In genomic region chr14:63205281-63205575, GRCh38 we compare ENCODE assay signal across 12 cellular contexts. TPM values are rescaled to one million over a fixed set of nuclear protein-coding genes. Genes with fewer than 3 reads are reported as not detected.
DNase-seq lines count a peak whose midpoint lies in the region; ATAC-seq, FAIRE-seq and TF ChIP-seq lines count a peak whose summit lies in the region.
"Had no signal": no experiment of that assay in that cellular context is flagged by ENCODE, and none has a peak within 500 bp of the region (broad histone marks: within the 10 kb centered on the region; RNA-seq: fewer than 3 reads in every experiment).

No MANE protein-coding gene starts in this region.

- H3K27ac ChIP-seq in SJSA1 (no peak overlapping the region), endothelial cell of umbilical vein (ENCODE audit: insufficient read depth, low read depth, low read length) (peak overlapping the region; percentile 100), neural progenitor cell (no peak overlapping the region), tibial nerve (peak overlapping the region; percentile 33 to 96 (median 82))
- H3K27ac ChIP-seq in CD4-positive, alpha-beta memory T cell (ENCODE audit: low read depth, low read length) = no peak overlapping the region

- WGBS in tibial nerve, 2 donors = 5 to 24% methylated on average over 3 of the region's 3 CpGs

- peaks cover 6% of the 10 kb centered on the region for H3K4me1 Mint-ChIP-seq in neural progenitor cell
- no peaks in the 10 kb centered on the region for H3K4me1 Mint-ChIP-seq in T-helper 17 cell
- H3K4me1 Mint-ChIP-seq in CD4-positive, alpha-beta memory T cell = no peaks in the 10 kb centered on the region

- peaks cover 56% of the 10 kb centered on the region for H3K79me2 ChIP-seq in endothelial cell of umbilical vein (ENCODE audit: control insufficient read depth, insufficient read depth, low read length)
- no peaks in the 10 kb centered on the region for H3K79me2 ChIP-seq in neural progenitor cell (ENCODE audit: low read depth)

- H3K27ac Mint-ChIP-seq in neural progenitor cell = no peak overlapping the region
- no peak overlapping the region for H3K27ac Mint-ChIP-seq in T-helper 17 cell
- no peak overlapping the region for H3K27ac Mint-ChIP-seq in CD4-positive, alpha-beta memory T cell

- no peaks in the 10 kb centered on the region for H3K9me3 Mint-ChIP-seq in neural progenitor cell
- peaks cover 0 to 4% (median 0%) of the 10 kb centered on the region in 8 donors for H3K9me3 Mint-ChIP-seq in CD4-positive, alpha-beta memory T cell

- dilution Hi-C loops in endothelial cell of umbilical vein (cut with MboI; ENCODE audit: extremely low pct_ligation_motif_present, low sequenced_read_pairs) = no loop called here

- H3K36me3 ChIP-seq in SJSA1 (no peaks in the 10 kb centered on the region), endothelial cell of umbilical vein (ENCODE audit: control insufficient read depth in 2 of 2, extremely low read depth in 1 of 2, insufficient read depth in 2 of 2, low read length in 2 of 2) (peaks cover 0 to 10% of the 10 kb centered on the region in 2 experiments), neural progenitor cell (no peaks in the 10 kb centered on the region), tibial nerve (no peaks in the 10 kb centered on the region), mucosa of descending colon (ENCODE audit: low read depth) (no peaks in the 10 kb centered on the region)
- H3K36me3 ChIP-seq in CD4-positive, alpha-beta memory T cell (ENCODE audit: insufficient read depth, low read length) = no peaks in the 10 kb centered on the region

- POLR2A ChIA-PET in endothelial cell of umbilical vein (lab: Charles Lee) = interaction anchor here (1.8 to 3.5 kb wide), 5 partner anchors 10 to 43 kb away, joined by 5 to 30 read pairs (median 14); no protein-coding TSS in a partner anchor
- POLR2A ChIA-PET in CD4-positive, alpha-beta memory T cell (lab: Charles Lee; ENCODE audit: partially characterized antibody) = no interaction called here

- TF ChIP-seq POLR2A in endothelial cell of umbilical vein (IDR thresholded peaks at IDR 0.05; ENCODE audit: low read depth, low read length) (no peak), tibial nerve (IDR thresholded peaks at IDR 0.05) (no peak)

- no peaks in the 10 kb centered on the region for H3K9me1 ChIP-seq in endothelial cell of umbilical vein (replicated peaks; ENCODE audit: control insufficient read depth, extremely low read depth, insufficient read depth, low read length)

- H3K9me3 ChIP-seq in SJSA1 (replicated peaks) = no peaks in the 10 kb centered on the region
- H3K9me3 ChIP-seq in endothelial cell of umbilical vein (replicated peaks; ENCODE audit: control insufficient read depth, insufficient read depth, low read length) = no peaks in the 10 kb centered on the region
- no peaks in the 10 kb centered on the region for H3K9me3 ChIP-seq in neural progenitor cell (ENCODE audit: low read depth)
- no peaks in the 10 kb centered on the region for H3K9me3 ChIP-seq in tibial nerve
- H3K9me3 ChIP-seq in T-helper 17 cell (ENCODE audit: control insufficient read depth, low read length, poor library complexity, severe bottlenecking) = no peaks in the 10 kb centered on the region
- H3K9me3 ChIP-seq in mucosa of descending colon = no peaks in the 10 kb centered on the region
- H3K9me3 ChIP-seq in CD4-positive, alpha-beta memory T cell (ENCODE audit: control insufficient read depth in 1 of 2, low read length in 2 of 2) = no peaks in the 10 kb centered on the region

- DNase-seq in SJSA1 (ENCODE audit: low read depth in 1 of 2, low spot score in 2 of 2) (no peak), endothelial cell of umbilical vein (ENCODE audit: low read depth, low spot score) (no peak), neural progenitor cell (ENCODE audit: low spot score) (no peak), tibial nerve (ENCODE audit: low spot score in 2 of 2) (no peak), T-helper 17 cell (no peak), mucosa of descending colon (no peak)
- no peak for DNase-seq in CD4-positive, alpha-beta memory T cell
- DNase-seq: activated CD4-positive, alpha-beta T cell treated with anti-CD3 and anti-CD28 coated beads, Interleukin-2, amount 50 U/mL, for 1 hour; activated effector memory CD4-positive, alpha-beta T cell treated with anti-CD3 and anti-CD28 coated beads, Interleukin-2, amount 50 U/mL, for 16 hours; NCI-H1417 treated with DMSO at 0.1 percent for 48 hours; NK-92 treated with Interleukin-12 subunit alpha and Interleukin-12 subunit beta, amount 100 ng/mL, for 24 hours had no signal

- TF ChIP-seq CTCF in endothelial cell of umbilical vein (IDR thresholded peaks at IDR 0.05; ENCODE audit: extremely low read depth in 1 of 2, insufficient read depth in 1 of 2, low read depth in 1 of 2, low read length in 2 of 2) = no peak
- no peak for TF ChIP-seq CTCF in neural progenitor cell (IDR thresholded peaks at IDR 0.05)
- TF ChIP-seq CTCF in tibial nerve (IDR thresholded peaks at IDR 0.05) = no peak
- TF ChIP-seq CTCF in mucosa of descending colon (IDR thresholded peaks at IDR 0.05) = no peak

- no TSS peak for BruUV-seq in endothelial cell of umbilical vein (replicated peaks; lab: Mats Ljungman, UMichigan)

- H3F3A ChIP-seq in neural progenitor cell (ENCODE audit: low read depth) = peaks cover 18% of the 10 kb centered on the region

- intact Hi-C loops in endothelial cell of umbilical vein (cut with micrococcal nuclease) = loop anchor here (2.0 kb wide), 1 partner anchor 42 kb away; no protein-coding TSS in a partner anchor
- intact Hi-C loops in mucosa of descending colon (cut with DNase I, micrococcal nuclease) = no loop called here
- intact Hi-C loops in CD4-positive, alpha-beta memory T cell (cut with micrococcal nuclease) = no loop called here

- no peaks in the 10 kb centered on the region for H3K27me3 Mint-ChIP-seq in neural progenitor cell (ENCODE audit: insufficient read depth, low read depth)
- H3K27me3 Mint-ChIP-seq in T-helper 17 cell = peaks cover 16% of the 10 kb centered on the region
- H3K27me3 Mint-ChIP-seq in CD4-positive, alpha-beta memory T cell = peaks cover 4 to 5% of the 10 kb centered on the region in 2 donors

- TF ChIP-seq EP300 in tibial nerve (IDR thresholded peaks at IDR 0.05) = no peak

- no peak for ATAC-seq in T-helper 17 cell
- no peak for ATAC-seq in mucosa of descending colon

- H2AFZ ChIP-seq in endothelial cell of umbilical vein (ENCODE audit: low read depth, low read length) = no peak overlapping the region
- no peak overlapping the region for H2AFZ ChIP-seq in neural progenitor cell (replicated peaks)

- CTCF ChIA-PET in endothelial cell of umbilical vein (lab: Charles Lee) = interaction anchor here (1.3 to 4.6 kb wide), 9 partner anchors 10 to 85 kb away, joined by 3 to 66 read pairs (median 12); no protein-coding TSS in a partner anchor
- CTCF ChIA-PET in CD4-positive, alpha-beta memory T cell (lab: Charles Lee; ENCODE audit: partially characterized antibody) = no interaction called here

- H3K4me1 ChIP-seq in SJSA1 (replicated peaks) (peaks cover 12% of the 10 kb centered on the region), endothelial cell of umbilical vein (ENCODE audit: control insufficient read depth, extremely low read depth, insufficient read depth, low read length) (peaks cover 47% of the 10 kb centered on the region), neural progenitor cell (peaks cover 19% of the 10 kb centered on the region), tibial nerve (peaks cover 0 to 33% (median 3%) of the 10 kb centered on the region in 4 donors), mucosa of descending colon (ENCODE audit: low read depth) (no peaks in the 10 kb centered on the region)
- peaks cover 4% of the 10 kb centered on the region for H3K4me1 ChIP-seq in CD4-positive, alpha-beta memory T cell (ENCODE audit: insufficient read depth, low read length)

- H3K4me3 ChIP-seq in SJSA1 (peak overlapping the region; percentile 29), endothelial cell of umbilical vein (replicated peaks in 1 of 3; ENCODE audit: insufficient read depth in 1 of 3, low read depth in 1 of 3, low read length in 3 of 3) (peak overlapping the region; percentile 65 to 100 (median 80)), neural progenitor cell (no peak overlapping the region), tibial nerve (peak overlapping the region; percentile 36 to 54 (median 50)), mucosa of descending colon (no peak overlapping the region)
- H3K4me3 ChIP-seq in CD4-positive, alpha-beta memory T cell (ENCODE audit: low read length in 2 of 2) = no peak overlapping the region

- FAIRE-seq in endothelial cell of umbilical vein (lab: Jason Lieb, UNC) = no peak

- H3K27me3 ChIP-seq in SJSA1 (replicated peaks) (no peaks in the 10 kb centered on the region), endothelial cell of umbilical vein (ENCODE audit: control insufficient read depth in 2 of 2, insufficient read depth in 2 of 2, low read length in 2 of 2) (no peaks in the 10 kb centered on the region), neural progenitor cell (no peaks in the 10 kb centered on the region), tibial nerve (no peaks in the 10 kb centered on the region)
- H3K27me3 ChIP-seq in CD4-positive, alpha-beta memory T cell (ENCODE audit: insufficient read depth, low read length) = no peaks in the 10 kb centered on the region

- H3K4me3 Mint-ChIP-seq in neural progenitor cell = no peak overlapping the region
- H3K4me3 Mint-ChIP-seq in T-helper 17 cell = no peak overlapping the region
- no peak overlapping the region for H3K4me3 Mint-ChIP-seq in CD4-positive, alpha-beta memory T cell

- no peaks in the 10 kb centered on the region for H3K36me3 Mint-ChIP-seq in neural progenitor cell
- no peaks in the 10 kb centered on the region for H3K36me3 Mint-ChIP-seq in T-helper 17 cell (ENCODE audit: low read depth)
- no peaks in the 10 kb centered on the region for H3K36me3 Mint-ChIP-seq in CD4-positive, alpha-beta memory T cell

- H3K9ac ChIP-seq in endothelial cell of umbilical vein (replicated peaks; ENCODE audit: extremely low read depth, insufficient read depth, low read length) = peak overlapping the region; percentile 98
- H3K9ac ChIP-seq in neural progenitor cell = no peak overlapping the region

- peak overlapping the region; percentile 99 for H3K4me2 ChIP-seq in endothelial cell of umbilical vein (ENCODE audit: insufficient read depth, low read length)
- peak overlapping the region; percentile 74 for H3K4me2 ChIP-seq in neural progenitor cell

- H4K20me1 ChIP-seq in endothelial cell of umbilical vein (replicated peaks; ENCODE audit: control insufficient read depth, extremely low read depth, insufficient read depth, low read length) = no peaks in the 10 kb centered on the region
- no peaks in the 10 kb centered on the region for H4K20me1 ChIP-seq in neural progenitor cell (ENCODE audit: low read depth)

RNA-seq across cellular contexts. Expression of gene RHOJ, which starts 1.0 kb away (rescaled TPM):
- 0.32 and 2.8 TPM in 2 replicates for total RNA-seq in SJSA1 (2014; rRNA removed; shearing (Covaris generic))
- total RNA-seq in endothelial cell of umbilical vein (177 and 191 TPM in 2 replicates), neural progenitor cell (ENCODE audit: low replicate concordance) (not detected in 2 replicates), tibial nerve (10 to 100 TPM; 10.0 to 20.7 (median 11.6) TPM), T-helper 17 cell (not detected), mucosa of descending colon (10 to 100 TPM in 1 of 3 donors, 1 to 10 TPM in 2; 3.3 to 19.1 (median 6.4) TPM)
- polyA plus RNA-seq in endothelial cell of umbilical vein = 485 and 486 TPM in 2 replicates
- 449 and 481 TPM in 2 replicates for polyA plus RNA-seq in endothelial cell of umbilical vein (2011; cell fraction: cytosol; rRNA removed)
- 868 and 1,006 TPM in 2 replicates for polyA plus RNA-seq in endothelial cell of umbilical vein (2011; cell fraction: nucleus; rRNA removed)
- 280 and 281 TPM in 2 replicates for polyA plus RNA-seq in endothelial cell of umbilical vein (2012)
- polyA minus RNA-seq in endothelial cell of umbilical vein = 1,842 and 2,031 TPM in 2 replicates
- not detected for polyA minus RNA-seq in endothelial cell of umbilical vein (2011; cell fraction: cytosol; rRNA and poly(A)+ RNA removed)
- polyA minus RNA-seq in endothelial cell of umbilical vein (2011; cell fraction: nucleus; rRNA and poly(A)+ RNA removed) = 1,100 and 1,279 TPM in 2 replicates
- not detected for total RNA-seq in CD4-positive, alpha-beta memory T cell
- polyA plus RNA-seq in CD4-positive, alpha-beta memory T cell = not detected
- total RNA-seq: T-helper 1 cell treated with Interleukin-12 subunit alpha and Interleukin-12 subunit beta and Interleukin-4 antibody, amounts not matched to agents 30 ng/mL and 1 ng/mL, for 36 hours had no signal

Comparison
In these comparisons a context has a peak if more than half of its experiments do, and no peak if none do; other contexts are left out.
1. H3K27ac ChIP-seq: peak in endothelial cell of umbilical vein (single experiment) and tibial nerve (4 of 4); none in SJSA1 (single experiment), neural progenitor cell (single experiment) and CD4-positive, alpha-beta memory T cell (single experiment).
2. H3K4me3 ChIP-seq: peak in SJSA1 (single experiment), endothelial cell of umbilical vein (3 of 3) and tibial nerve (4 of 4); none in neural progenitor cell (single experiment), mucosa of descending colon (single experiment) and CD4-positive, alpha-beta memory T cell (0 of 2).